Comparison of ENCODE assay signal across 1 cellular context in the genomic region with DNA sequence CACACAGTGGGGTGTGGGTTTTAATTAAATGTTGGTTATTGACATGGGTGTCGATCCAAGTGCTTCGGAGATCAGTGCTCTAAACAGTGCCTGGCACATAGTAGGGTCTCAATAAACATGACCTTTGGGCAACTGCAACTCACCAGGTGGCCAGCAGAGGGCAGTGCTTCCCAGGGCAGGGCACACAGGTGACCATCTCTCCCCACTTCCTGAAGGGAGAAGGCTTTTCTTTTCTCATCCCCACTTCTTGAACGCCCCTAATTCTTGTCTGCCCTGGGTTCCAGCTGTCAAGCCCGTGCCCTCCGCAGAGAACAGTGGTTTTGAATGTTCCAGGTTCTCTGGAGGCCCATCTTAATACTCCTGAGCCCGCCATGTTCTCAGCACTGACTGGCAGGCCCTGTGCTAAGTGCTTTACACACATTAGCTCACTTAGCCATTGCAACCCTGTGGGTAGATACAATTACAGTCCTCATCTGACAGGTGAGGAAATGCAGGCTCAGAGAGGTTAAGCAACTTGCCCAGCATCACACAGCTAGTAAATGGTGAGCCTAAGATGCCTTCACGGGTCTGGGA.
A peak's percentile ranks its signal among the peaks of the same experiment; 100 is the strongest.
TF ChIP-seq lines count a peak whose summit lies in the region.

No MANE protein-coding gene starts in this region.

TF ChIP-seq in K562, 482 proteins besides CTCF, POLR2A, EP300 and RAD21 (continued from another document and continues in another):
- TF ChIP-seq, protein P1, sequence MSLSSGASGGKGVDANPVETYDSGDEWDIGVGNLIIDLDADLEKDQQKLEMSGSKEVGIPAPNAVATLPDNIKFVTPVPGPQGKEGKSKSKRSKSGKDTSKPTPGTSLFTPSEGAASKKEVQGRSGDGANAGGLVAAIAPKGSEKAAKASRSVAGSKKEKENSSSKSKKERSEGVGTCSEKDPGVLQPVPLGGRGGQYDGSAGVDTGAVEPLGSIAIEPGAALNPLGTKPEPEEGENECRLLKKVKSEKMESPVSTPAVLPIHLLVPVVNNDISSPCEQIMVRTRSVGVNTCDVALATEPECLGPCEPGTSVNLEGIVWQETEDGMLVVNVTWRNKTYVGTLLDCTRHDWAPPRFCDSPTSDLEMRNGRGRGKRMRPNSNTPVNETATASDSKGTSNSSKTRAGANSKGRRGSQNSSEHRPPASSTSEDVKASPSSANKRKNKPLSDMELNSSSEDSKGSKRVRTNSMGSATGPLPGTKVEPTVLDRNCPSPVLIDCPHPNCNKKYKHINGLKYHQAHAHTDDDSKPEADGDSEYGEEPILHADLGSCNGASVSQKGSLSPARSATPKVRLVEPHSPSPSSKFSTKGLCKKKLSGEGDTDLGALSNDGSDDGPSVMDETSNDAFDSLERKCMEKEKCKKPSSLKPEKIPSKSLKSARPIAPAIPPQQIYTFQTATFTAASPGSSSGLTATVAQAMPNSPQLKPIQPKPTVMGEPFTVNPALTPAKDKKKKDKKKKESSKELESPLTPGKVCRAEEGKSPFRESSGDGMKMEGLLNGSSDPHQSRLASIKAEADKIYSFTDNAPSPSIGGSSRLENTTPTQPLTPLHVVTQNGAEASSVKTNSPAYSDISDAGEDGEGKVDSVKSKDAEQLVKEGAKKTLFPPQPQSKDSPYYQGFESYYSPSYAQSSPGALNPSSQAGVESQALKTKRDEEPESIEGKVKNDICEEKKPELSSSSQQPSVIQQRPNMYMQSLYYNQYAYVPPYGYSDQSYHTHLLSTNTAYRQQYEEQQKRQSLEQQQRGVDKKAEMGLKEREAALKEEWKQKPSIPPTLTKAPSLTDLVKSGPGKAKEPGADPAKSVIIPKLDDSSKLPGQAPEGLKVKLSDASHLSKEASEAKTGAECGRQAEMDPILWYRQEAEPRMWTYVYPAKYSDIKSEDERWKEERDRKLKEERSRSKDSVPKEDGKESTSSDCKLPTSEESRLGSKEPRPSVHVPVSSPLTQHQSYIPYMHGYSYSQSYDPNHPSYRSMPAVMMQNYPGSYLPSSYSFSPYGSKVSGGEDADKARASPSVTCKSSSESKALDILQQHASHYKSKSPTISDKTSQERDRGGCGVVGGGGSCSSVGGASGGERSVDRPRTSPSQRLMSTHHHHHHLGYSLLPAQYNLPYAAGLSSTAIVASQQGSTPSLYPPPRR (CRISPR knock-in tag; IDR thresholded peaks at IDR 0.05; ENCODE audit: borderline replicate concordance) = no peak
- TF ChIP-seq DIDO1 (tag; IDR thresholded peaks at IDR 0.05; ENCODE audit: low read depth) (no peak), ELF2 (CRISPR knock-in tag; IDR thresholded peaks at IDR 0.05) (no peak), ZNF282 (CRISPR knock-in tag; IDR thresholded peaks at IDR 0.05) (0 out of 2 replicates have a peak, but pooled peaks have one; percentile 36), IRF2 (CRISPR knock-in tag; IDR thresholded peaks at IDR 0.05) (no peak), ZC3H11A (IDR thresholded peaks at IDR 0.05; ENCODE audit: low read depth, low read length) (no peak), ZNF408 (CRISPR knock-in tag; IDR thresholded peaks at IDR 0.05; ENCODE audit: low read depth) (no peak), CCNT2 (IDR thresholded peaks at IDR 0.05; ENCODE audit: borderline replicate concordance, extremely low read depth, insufficient read length, low read depth, low read length) (no peak), ZNF76 (CRISPR knock-in tag; IDR thresholded peaks at IDR 0.05; ENCODE audit: borderline replicate concordance) (no peak), HDGF (IDR thresholded peaks at IDR 0.05) (no peak), ETS1 (conservative IDR thresholded peaks at IDR 0.05; ENCODE audit: control insufficient read depth, low read depth, low read length) (no peak), NCOA4 (IDR thresholded peaks at IDR 0.05; ENCODE audit: partially characterized antibody) (no peak), MXD1 (CRISPR knock-in tag; IDR thresholded peaks at IDR 0.05; ENCODE audit: borderline replicate concordance, poor library complexity, severe bottlenecking) (no peak), SREBF1 (IDR thresholded peaks at IDR 0.05; ENCODE audit: borderline replicate concordance, low read depth, low read length) (no peak), SMARCA4 (IDR thresholded peaks at IDR 0.05) (no peak), NCOA6 (IDR thresholded peaks at IDR 0.05) (no peak), ASH1L (IDR thresholded peaks at IDR 0.05; ENCODE audit: borderline replicate concordance, low read depth, partially characterized antibody) (no peak), C11orf30 (IDR thresholded peaks at IDR 0.05; ENCODE audit: low read depth) (no peak), ZNF165 (CRISPR knock-in tag; IDR thresholded peaks at IDR 0.05; ENCODE audit: borderline replicate concordance) (no peak), NUFIP1 (IDR thresholded peaks at IDR 0.05; ENCODE audit: partially characterized antibody) (no peak), ZNF699 (CRISPR knock-in tag; IDR thresholded peaks at IDR 0.05; ENCODE audit: insufficient replicate concordance) (no peak), MLLT1 (IDR thresholded peaks at IDR 0.05) (0 out of 4 replicates have a peak, but pooled peaks of 1 of the 2 experiments have one; percentile 11), ZNF274 (IDR thresholded peaks at IDR 0.05; ENCODE audit: borderline replicate concordance, low read depth, low read length) (no peak), MLX (CRISPR knock-in tag; conservative IDR thresholded peaks at IDR 0.05) (no peak), XRCC5 (IDR thresholded peaks at IDR 0.05; ENCODE audit: low read depth, low read length) (0 out of 2 replicates have a peak, but pooled peaks have one; percentile 50), ELF4 (CRISPR knock-in tag; IDR thresholded peaks at IDR 0.05) (no peak), NFYB (IDR thresholded peaks at IDR 0.05; ENCODE audit: extremely low read depth, insufficient read length) (no peak), TAF9B (IDR thresholded peaks at IDR 0.05; ENCODE audit: partially characterized antibody) (no peak), ETV5 (CRISPR knock-in tag; IDR thresholded peaks at IDR 0.05; ENCODE audit: low read depth) (0 out of 2 replicates have a peak, but pooled peaks have one; percentile 51), DEAF1 (CRISPR knock-in tag; IDR thresholded peaks at IDR 0.05) (peak; percentile 92), ZKSCAN1 (IDR thresholded peaks at IDR 0.05; ENCODE audit: low read depth, low read length) (peak; percentile 100), TCFL5 (CRISPR knock-in tag; conservative IDR thresholded peaks at IDR 0.05) (no peak), ZNF644 (tag; IDR thresholded peaks at IDR 0.05; ENCODE audit: low read depth) (no peak), RBBP5 (IDR thresholded peaks at IDR 0.05; ENCODE audit: borderline replicate concordance, insufficient read depth, low read length, poor library complexity, severe bottlenecking) (no peak), PRMT5 (CRISPR knock-in tag; IDR thresholded peaks at IDR 0.05) (no peak), ESRRB (CRISPR knock-in tag; IDR thresholded peaks at IDR 0.05; ENCODE audit: borderline replicate concordance) (no peak)
- TF ChIP-seq, protein P2, sequence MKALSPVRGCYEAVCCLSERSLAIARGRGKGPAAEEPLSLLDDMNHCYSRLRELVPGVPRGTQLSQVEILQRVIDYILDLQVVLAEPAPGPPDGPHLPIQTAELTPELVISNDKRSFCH (CRISPR knock-in tag; IDR thresholded peaks at IDR 0.05) = no peak
- TF ChIP-seq, protein P2 (tag; IDR thresholded peaks at IDR 0.05) = 0 out of 2 replicates have a peak, but pooled peaks have one; percentile 65
- TF ChIP-seq, protein P3, sequence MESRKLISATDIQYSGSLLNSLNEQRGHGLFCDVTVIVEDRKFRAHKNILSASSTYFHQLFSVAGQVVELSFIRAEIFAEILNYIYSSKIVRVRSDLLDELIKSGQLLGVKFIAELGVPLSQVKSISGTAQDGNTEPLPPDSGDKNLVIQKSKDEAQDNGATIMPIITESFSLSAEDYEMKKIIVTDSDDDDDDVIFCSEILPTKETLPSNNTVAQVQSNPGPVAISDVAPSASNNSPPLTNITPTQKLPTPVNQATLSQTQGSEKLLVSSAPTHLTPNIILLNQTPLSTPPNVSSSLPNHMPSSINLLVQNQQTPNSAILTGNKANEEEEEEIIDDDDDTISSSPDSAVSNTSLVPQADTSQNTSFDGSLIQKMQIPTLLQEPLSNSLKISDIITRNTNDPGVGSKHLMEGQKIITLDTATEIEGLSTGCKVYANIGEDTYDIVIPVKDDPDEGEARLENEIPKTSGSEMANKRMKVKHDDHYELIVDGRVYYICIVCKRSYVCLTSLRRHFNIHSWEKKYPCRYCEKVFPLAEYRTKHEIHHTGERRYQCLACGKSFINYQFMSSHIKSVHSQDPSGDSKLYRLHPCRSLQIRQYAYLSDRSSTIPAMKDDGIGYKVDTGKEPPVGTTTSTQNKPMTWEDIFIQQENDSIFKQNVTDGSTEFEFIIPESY (CRISPR knock-in tag; IDR thresholded peaks at IDR 0.05) = peak; percentile 25; the same call in 1 of the 2 replicates
- TF ChIP-seq, protein P4, sequence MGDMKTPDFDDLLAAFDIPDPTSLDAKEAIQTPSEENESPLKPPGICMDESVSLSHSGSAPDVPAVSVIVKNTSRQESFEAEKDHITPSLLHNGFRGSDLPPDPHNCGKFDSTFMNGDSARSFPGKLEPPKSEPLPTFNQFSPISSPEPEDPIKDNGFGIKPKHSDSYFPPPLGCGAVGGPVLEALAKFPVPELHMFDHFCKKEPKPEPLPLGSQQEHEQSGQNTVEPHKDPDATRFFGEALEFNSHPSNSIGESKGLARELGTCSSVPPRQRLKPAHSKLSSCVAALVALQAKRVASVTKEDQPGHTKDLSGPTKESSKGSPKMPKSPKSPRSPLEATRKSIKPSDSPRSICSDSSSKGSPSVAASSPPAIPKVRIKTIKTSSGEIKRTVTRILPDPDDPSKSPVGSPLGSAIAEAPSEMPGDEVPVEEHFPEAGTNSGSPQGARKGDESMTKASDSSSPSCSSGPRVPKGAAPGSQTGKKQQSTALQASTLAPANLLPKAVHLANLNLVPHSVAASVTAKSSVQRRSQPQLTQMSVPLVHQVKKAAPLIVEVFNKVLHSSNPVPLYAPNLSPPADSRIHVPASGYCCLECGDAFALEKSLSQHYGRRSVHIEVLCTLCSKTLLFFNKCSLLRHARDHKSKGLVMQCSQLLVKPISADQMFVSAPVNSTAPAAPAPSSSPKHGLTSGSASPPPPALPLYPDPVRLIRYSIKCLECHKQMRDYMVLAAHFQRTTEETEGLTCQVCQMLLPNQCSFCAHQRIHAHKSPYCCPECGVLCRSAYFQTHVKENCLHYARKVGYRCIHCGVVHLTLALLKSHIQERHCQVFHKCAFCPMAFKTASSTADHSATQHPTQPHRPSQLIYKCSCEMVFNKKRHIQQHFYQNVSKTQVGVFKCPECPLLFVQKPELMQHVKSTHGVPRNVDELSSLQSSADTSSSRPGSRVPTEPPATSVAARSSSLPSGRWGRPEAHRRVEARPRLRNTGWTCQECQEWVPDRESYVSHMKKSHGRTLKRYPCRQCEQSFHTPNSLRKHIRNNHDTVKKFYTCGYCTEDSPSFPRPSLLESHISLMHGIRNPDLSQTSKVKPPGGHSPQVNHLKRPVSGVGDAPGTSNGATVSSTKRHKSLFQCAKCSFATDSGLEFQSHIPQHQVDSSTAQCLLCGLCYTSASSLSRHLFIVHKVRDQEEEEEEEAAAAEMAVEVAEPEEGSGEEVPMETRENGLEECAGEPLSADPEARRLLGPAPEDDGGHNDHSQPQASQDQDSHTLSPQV (IDR thresholded peaks at IDR 0.05) = no peak
